Comparison of ENCODE assay signal across 7 cellular contexts in genomic region chr4:56757270-56757746, GRCh38.
DNase-seq lines count a peak whose midpoint lies in the region; ATAC-seq and TF ChIP-seq lines count a peak whose summit lies in the region.

No MANE protein-coding gene starts in this region.

- TF ChIP-seq POLR2A in Raji (IDR thresholded peaks at IDR 0.05; ENCODE audit: insufficient read depth, low read depth, low read length): peak; percentile 55; the same call in 1 of the 2 replicates
- TF ChIP-seq POLR2A in prostate gland (IDR thresholded peaks at IDR 0.05): no peak

- intact Hi-C loops in prostate gland (cut with DNase I): no loop called here

- 50% methylated on average over 5 of the region's 5 CpGs for WGBS in prostate gland

- H3K4me3 ChIP-seq in choroid plexus epithelial cell (ENCODE audit: low read depth, low read length): no peak overlapping the region
- H3K4me3 ChIP-seq in prostate gland: no peak overlapping the region

- H3K9me3 ChIP-seq in prostate gland: no peaks in the 10 kb centered on the region

- TF ChIP-seq CTCF in choroid plexus epithelial cell (conservative IDR thresholded peaks at IDR 0.05; ENCODE audit: low read depth, low read length) (no peak), prostate gland (IDR thresholded peaks at IDR 0.05) (no peak), GM13976 (IDR thresholded peaks at IDR 0.05; ENCODE audit: borderline replicate concordance, control extremely low read depth, extremely low read depth, insufficient read depth, missing control alignments) (no peak)

- H3K27me3 ChIP-seq in prostate gland (replicated peaks; ENCODE audit: insufficient read depth): peaks cover 3% of the 10 kb centered on the region

- peaks cover 4% of the 10 kb centered on the region for H3K4me1 ChIP-seq in prostate gland (replicated peaks)

- in situ Hi-C loops in GM13976 (cut with MboI; ENCODE audit: low sequenced_read_pairs, unreplicated experiment): no loop called here

- peak; percentile 22 for DNase-seq in GM19240 (ENCODE audit: insufficient read length, low spot score)
- peak; percentile 45 for DNase-seq in choroid plexus epithelial cell (ENCODE audit: low read depth)
- DNase-seq in prostate gland (ENCODE audit: low spot score): no peak
- no peak for DNase-seq in GM13976 (ENCODE audit: low spot score)
- DNase-seq in pons (ENCODE audit: low spot score): no peak

- no peaks in the 10 kb centered on the region for H3K36me3 ChIP-seq in prostate gland

- peak overlapping the region; percentile 54 to 66 for H3K27ac ChIP-seq in prostate gland

- ATAC-seq in HG02973 (IDR thresholded peaks at IDR 0.05; ENCODE audit: unreplicated experiment): peak; percentile 35

Comparison
In these comparisons a context has a peak if more than half of its experiments do, and no peak if none do; other contexts are left out.
1. DNase-seq: peak in GM19240 (single experiment) and choroid plexus epithelial cell (single experiment); none in prostate gland (single experiment), GM13976 (single experiment) and pons (single experiment).